ENCODE assay signal across 25 cellular contexts in genomic region chr1:92218559-92218958, GRCh38. TPM values are rescaled to one million over a fixed set of nuclear protein-coding genes. Genes with fewer than 3 reads are reported as not detected.
DNase-seq lines count a peak whose midpoint lies in the region; ATAC-seq and TF ChIP-seq lines count a peak whose summit lies in the region.
"Had no signal": no experiment of that assay in that cellular context is flagged by ENCODE, and none has a peak within 500 bp of the region (broad histone marks: within the 10 kb centered on the region; RNA-seq: fewer than 3 reads in every experiment).

No MANE protein-coding gene starts in this region.

- no peak overlapping the region for H2BK120ac ChIP-seq in H9 (ENCODE audit: low read depth, low read length, poor library complexity, severe bottlenecking)

- H3K4me1 Mint-ChIP-seq in GM23338, result no peaks in the 10 kb centered on the region
- H3K4me1 Mint-ChIP-seq in H9, result peaks cover 0 to 2% of the 10 kb centered on the region in 2 experiments; a peak in 2 of 4 replicates
- H3K4me1 Mint-ChIP-seq in endodermal cell, result peaks cover 3% of the 10 kb centered on the region
- H3K4me1 Mint-ChIP-seq: CD14-positive monocyte; CD8-positive, alpha-beta memory T cell had no signal

- no peak overlapping the region for H2BK12ac ChIP-seq in H9 (ENCODE audit: insufficient read length, low read depth, low read length)

- H3K79me2 ChIP-seq in GM23338 (replicated peaks; ENCODE audit: insufficient read depth) (no peaks in the 10 kb centered on the region), H9 (ENCODE audit: insufficient read depth, low read length) (no peaks in the 10 kb centered on the region), osteoblast (ENCODE audit: insufficient read depth, low read length) (no peaks in the 10 kb centered on the region)

- H3K36me3 ChIP-seq in GM23338 (ENCODE audit: insufficient read depth), result no peaks in the 10 kb centered on the region
- H3K36me3 ChIP-seq in endodermal cell (ENCODE audit: control insufficient read depth, insufficient read depth, low read length), result no peaks in the 10 kb centered on the region
- H3K36me3 ChIP-seq in osteoblast (ENCODE audit: insufficient read depth, low read length), result no peaks in the 10 kb centered on the region
- H3K36me3 ChIP-seq: BE2C; BLaER1 treated with 17β-estradiol and CSF1 and Interleukin-3, amounts not matched to agents 10 nM and 100 nM; HAP-1 had no signal

- H3K27ac ChIP-seq in GM23338 (ENCODE audit: low read depth) (no peak overlapping the region), H9 (ENCODE audit: insufficient read length, low read depth, low read length) (no peak overlapping the region), endodermal cell (ENCODE audit: low read depth, low read length) (no peak overlapping the region), osteoblast (ENCODE audit: low read depth, low read length) (no peak overlapping the region)
- H3K27ac ChIP-seq: A549; BLaER1 treated with 17β-estradiol and CSF1 and Interleukin-3, amounts not matched to agents 10 nM and 100 nM; GM23248 had no signal

- H3K27ac Mint-ChIP-seq in GM23338, result no peak overlapping the region
- H3K27ac Mint-ChIP-seq in H9, result no peak overlapping the region
- no peak overlapping the region for H3K27ac Mint-ChIP-seq in endodermal cell
- H3K27ac Mint-ChIP-seq: CD14-positive monocyte; CD4-positive, alpha-beta T cell; CD8-positive, alpha-beta memory T cell; HFFc6 had no signal

- no peaks in the 10 kb centered on the region for H3K79me1 ChIP-seq in H9 (ENCODE audit: insufficient read depth, low read depth, low read length, poor library complexity, severe bottlenecking)

- no peak overlapping the region for H2BK5ac ChIP-seq in H9 (ENCODE audit: insufficient read length, low read length)

- no peak overlapping the region for H4K91ac ChIP-seq in H9 (ENCODE audit: insufficient read length, low read depth, low read length)

- H3K14ac ChIP-seq in H9 (ENCODE audit: insufficient read depth, low read length), result no peak overlapping the region

- H2AFZ ChIP-seq in GM23338, result peak overlapping the region; percentile 98
- peak overlapping the region; percentile 40 for H2AFZ ChIP-seq in H9 (ENCODE audit: low read length)
- peak overlapping the region; percentile 35 for H2AFZ ChIP-seq in osteoblast (ENCODE audit: low read length)
- H2AFZ ChIP-seq: GM23248 had no signal

- H3K27me3 ChIP-seq in GM23338 (ENCODE audit: insufficient read depth) (no peaks in the 10 kb centered on the region), H9 (ENCODE audit: insufficient read depth, low read length) (no peaks in the 10 kb centered on the region), endodermal cell (ENCODE audit: control insufficient read depth, insufficient read depth, low read length, poor library complexity, severe bottlenecking) (no peaks in the 10 kb centered on the region), osteoblast (ENCODE audit: insufficient read depth, low read length) (no peaks in the 10 kb centered on the region)
- H3K27me3 ChIP-seq: BE2C; BLaER1 treated with 17β-estradiol and CSF1 and Interleukin-3, amounts not matched to agents 10 nM and 100 nM had no signal

- H3K9me3 ChIP-seq in H9 (ENCODE audit: control insufficient read depth, low read depth, low read length) (no peaks in the 10 kb centered on the region), endodermal cell (ENCODE audit: control insufficient read depth, low read length) (no peaks in the 10 kb centered on the region), osteoblast (ENCODE audit: low read depth, low read length) (no peaks in the 10 kb centered on the region)
- H3K9me3 ChIP-seq: A549; BE2C; BLaER1 treated with 17β-estradiol and CSF1 and Interleukin-3, amounts not matched to agents 10 nM and 100 nM; HAP-1 had no signal

- H3K56ac ChIP-seq in H9 (ENCODE audit: insufficient read length, low read depth, low read length), result no peak overlapping the region

- H2BK20ac ChIP-seq in H9 (ENCODE audit: low read depth, low read length, poor library complexity, severe bottlenecking), result no peak overlapping the region

- H3K23ac ChIP-seq in H9 (ENCODE audit: insufficient read length, low read depth, low read length), result no peak overlapping the region

- ATAC-seq in GM23338, result peak; percentile 78
- ATAC-seq: A549, GM12878 had no signal

- peak overlapping the region; percentile 67 for H4K8ac ChIP-seq in H9 (replicated peaks; ENCODE audit: insufficient read length, low read depth, low read length)

- no CpG with 5 or more reads among the region's 14 CpGs for WGBS in H9 (ENCODE audit: extremely low coverage, insufficient read length, low lambda C conversion rate)
- 88 to 92% methylated on average over 2 to 14 of the region's 14 CpGs for WGBS in endodermal cell (ENCODE audit: insufficient coverage in 1 of 2, insufficient read length in 1 of 2), 2 experiments

- peaks cover 3% of the 10 kb centered on the region; the same call in 1 of the 2 replicates for H3K4me1 ChIP-seq in GM23338 (ENCODE audit: insufficient read depth)
- H3K4me1 ChIP-seq in H9 (ENCODE audit: insufficient read depth, low read length), result no peaks in the 10 kb centered on the region
- no peaks in the 10 kb centered on the region for H3K4me1 ChIP-seq in endodermal cell (ENCODE audit: control insufficient read depth, insufficient read depth, low read length)
- H3K4me1 ChIP-seq in osteoblast (ENCODE audit: insufficient read depth, low read length), result no peaks in the 10 kb centered on the region
- H3K4me1 ChIP-seq: A549; BE2C; BLaER1 treated with 17β-estradiol and CSF1 and Interleukin-3, amounts not matched to agents 10 nM and 100 nM; HAP-1 had no signal

- peak; percentile 26 for DNase-seq in GM23338 (ENCODE audit: low spot score)
- peak; percentile 34 for DNase-seq in H9
- peak; percentile 53 for DNase-seq in endodermal cell
- DNase-seq in osteoblast (ENCODE audit: insufficient read length, low spot score, missing footprints), result no peak
- DNase-seq in NCI-H345 treated with DMSO at 0.1 percent for 48 hours (lab: John Stamatoyannopoulos, UW; ENCODE audit: unreplicated experiment), result no peak
- no peak for DNase-seq in stimulated activated CD4-positive, alpha-beta T cell treated with anti-CD3 and anti-CD28 coated beads, Interleukin-12 subunit alpha, Interleukin-12 subunit beta, amount 100 ng/mL, for 4 hours
- no peak for DNase-seq in NK-92 (lab: John Stamatoyannopoulos, UW; ENCODE audit: unreplicated experiment)
- DNase-seq in NCI-H128 (lab: John Stamatoyannopoulos, UW; ENCODE audit: unreplicated experiment), result no peak
- DNase-seq: 8988T; ACHN; AML-193; BE2C; CD4-positive, alpha-beta T cell; CD8-positive, alpha-beta memory T cell; DMS 273 treated with DMSO at 0.1 percent for 48 hours; DMS79; EL; GDM1; GM23248; HFFc6 had no signal

- H3K9me2 ChIP-seq in GM23338 (ENCODE audit: insufficient read depth), result 0 out of 2 replicates have a peak, but pooled peaks cover 6% of the 10 kb centered on the region

- H3K4ac ChIP-seq in H9 (ENCODE audit: low read depth, low read length), result no peak overlapping the region

- H3K23me2 ChIP-seq in H9 (ENCODE audit: insufficient read length, low read depth, low read length, poor library complexity, severe bottlenecking), result no peaks in the 10 kb centered on the region

- H3K18ac ChIP-seq in H9 (ENCODE audit: insufficient read length, low read depth, low read length), result no peak overlapping the region

- no peak overlapping the region for H2BK15ac ChIP-seq in H9 (ENCODE audit: low read depth, low read length)

- no peaks in the 10 kb centered on the region for H3K36me3 Mint-ChIP-seq in GM23338 (ENCODE audit: low read depth)
- no peaks in the 10 kb centered on the region; a peak in 1 of 7 replicates for H3K36me3 Mint-ChIP-seq in H9 (ENCODE audit: insufficient read depth in 1 of 3, low read depth in 3 of 3)
- no peaks in the 10 kb centered on the region for H3K36me3 Mint-ChIP-seq in endodermal cell (ENCODE audit: low read depth)
- H3K36me3 Mint-ChIP-seq: CD14-positive monocyte; CD8-positive, alpha-beta memory T cell had no signal

- H2AK5ac ChIP-seq in H9 (ENCODE audit: insufficient read length, low read length), result no peak overlapping the region

- H3K27me3 Mint-ChIP-seq in GM23338 (ENCODE audit: insufficient read depth, low read depth, poor library complexity), result peaks cover 2% of the 10 kb centered on the region
- no peaks in the 10 kb centered on the region for H3K27me3 Mint-ChIP-seq in H9 (ENCODE audit: low read depth)
- no peaks in the 10 kb centered on the region for H3K27me3 Mint-ChIP-seq in endodermal cell (ENCODE audit: insufficient read depth)
- H3K27me3 Mint-ChIP-seq: CD4-positive, alpha-beta T cell had no signal

- no peaks in the 10 kb centered on the region for H4K20me1 ChIP-seq in GM23338 (replicated peaks; ENCODE audit: insufficient read depth)
- no peaks in the 10 kb centered on the region for H4K20me1 ChIP-seq in H9 (ENCODE audit: control insufficient read depth, insufficient read depth, insufficient read length)
- H4K20me1 ChIP-seq in osteoblast (ENCODE audit: insufficient read depth, low read length), result no peaks in the 10 kb centered on the region
- H4K20me1 ChIP-seq: BLaER1 treated with 17β-estradiol and CSF1 and Interleukin-3, amounts not matched to agents 10 nM and 100 nM had no signal

- TF ChIP-seq CTCF in GM23338 (conservative IDR thresholded peaks at IDR 0.05; ENCODE audit: low read depth in 2 of 2) (no peak), H9 (conservative IDR thresholded peaks at IDR 0.05) (no peak), endodermal cell (conservative IDR thresholded peaks at IDR 0.05) (no peak), osteoblast (IDR thresholded peaks at IDR 0.05; ENCODE audit: extremely low read depth, low read depth, low read length) (no peak)

- H3K9ac ChIP-seq in H9 (ENCODE audit: extremely low read depth, insufficient read length, low read length), result no peak overlapping the region
- no peak overlapping the region for H3K9ac ChIP-seq in endodermal cell (ENCODE audit: extremely low read depth, low read length, poor library complexity, severe bottlenecking)
- H3K9ac ChIP-seq: BLaER1 treated with 17β-estradiol and CSF1 and Interleukin-3, amounts not matched to agents 10 nM and 100 nM; GM23248 had no signal

- no peaks in the 10 kb centered on the region for H3K9me3 Mint-ChIP-seq in GM23338
- H3K9me3 Mint-ChIP-seq in H9, result no peaks in the 10 kb centered on the region
- peaks cover 6% of the 10 kb centered on the region for H3K9me3 Mint-ChIP-seq in endodermal cell
- H3K9me3 Mint-ChIP-seq: CD8-positive, alpha-beta memory T cell; HFFc6 had no signal

- H4K5ac ChIP-seq in H9 (ENCODE audit: insufficient read length, low read depth, low read length), result no peak overlapping the region

- no peak overlapping the region for H3T11ph ChIP-seq in H9 (ENCODE audit: low read length)

- H3K4me3 ChIP-seq in GM23338 (no peak overlapping the region), endodermal cell (ENCODE audit: low read length) (no peak overlapping the region), osteoblast (ENCODE audit: insufficient read depth, low read length) (no peak overlapping the region)
- H3K4me3 ChIP-seq: A549; BLaER1 treated with 17β-estradiol and CSF1 and Interleukin-3, amounts not matched to agents 10 nM and 100 nM; GM12878; GM23248; HAP-1 had no signal

- no peak overlapping the region for H3K4me3 Mint-ChIP-seq in GM23338
- no peak overlapping the region for H3K4me3 Mint-ChIP-seq in H9
- H3K4me3 Mint-ChIP-seq in endodermal cell, result no peak overlapping the region
- H3K4me3 Mint-ChIP-seq: CD14-positive monocyte; CD4-positive, alpha-beta T cell; CD8-positive, alpha-beta memory T cell; HFFc6 had no signal

- H3F3A ChIP-seq in GM23338 (replicated peaks; ENCODE audit: low read depth), result no peaks in the 10 kb centered on the region

- no peak overlapping the region for H3K4me2 ChIP-seq in GM23338
- no peak overlapping the region for H3K4me2 ChIP-seq in H9 (ENCODE audit: insufficient read depth, insufficient read length, low read length)
- no peak overlapping the region for H3K4me2 ChIP-seq in osteoblast (ENCODE audit: insufficient read depth, low read length)
- H3K4me2 ChIP-seq: A549; BLaER1 treated with 17β-estradiol and CSF1 and Interleukin-3, amounts not matched to agents 10 nM and 100 nM had no signal

RNA-seq across cellular contexts. Expression of gene C1orf146, which starts 0.8 kb away (rescaled TPM):
- total RNA-seq in GM23338 (2014; rRNA removed; shearing (Covaris generic)), result not detected in 2 replicates
- not detected in 2 replicates for polyA plus RNA-seq in GM23338 (2016; fragmentation: Nextera tagmentation; extraction: Ambion mirVana)
- not detected in 2 replicates for total RNA-seq in H9 (2021)
- not detected for total RNA-seq in endodermal cell
- polyA plus RNA-seq in endodermal cell (2013, experiment 1 of 2), result not detected
- polyA plus RNA-seq in endodermal cell (2013, experiment 2 of 2), result not detected
- not detected in 2 replicates for total RNA-seq in osteoblast
- total RNA-seq: CD4-positive, alpha-beta T cell; CD8-positive, alpha-beta memory T cell; GM12878; GM23248; HFFc6 had no signal
- polyA plus RNA-seq: A549; CD14-positive monocyte; CD8-positive, alpha-beta memory T cell; GM12878; GM23248 had no signal

Comparison
In these comparisons a context has a peak if more than half of its experiments do, and no peak if none do; other contexts are left out.
1. DNase-seq: peak in GM23338 (single experiment), H9 (single experiment) and endodermal cell (single experiment); none in osteoblast (single experiment), NCI-H345 treated with DMSO at 0.1 percent for 48 hours (single experiment), stimulated activated CD4-positive, alpha-beta T cell treated with anti-CD3 and anti-CD28 coated beads, Interleukin-12 subunit alpha, Interleukin-12 subunit beta, amount 100 ng/mL, for 4 hours (single experiment), NK-92 (single experiment) and NCI-H128 (single experiment).
2. H2AFZ ChIP-seq: peak in every context shown above with its lines; median percentile 98 in GM23338; 40 in H9; 35 in osteoblast.